In genomic region chrX:46544527-46544926, GRCh38 we compare ENCODE assay signal across 8 cellular contexts. TPM values are rescaled to one million over a fixed set of nuclear protein-coding genes. Genes with fewer than 3 reads are reported as not detected.
A peak's percentile ranks its signal among the peaks of the same experiment; 100 is the strongest.
DNase-seq lines count a peak whose midpoint lies in the region; ATAC-seq and TF ChIP-seq lines count a peak whose summit lies in the region.
"Not testable (repeated sequence)": the region's sequence is repeated elsewhere in the genome, so short reads cannot be mapped to it uniquely, and the experiment has no call there.

No MANE protein-coding gene starts in this region.

- H3K9me3 Mint-ChIP-seq in HFFc6; activated naive CD8-positive, alpha-beta T cell (ENCODE audit: low read depth); effector memory CD8-positive, alpha-beta T cell: not testable (repeated sequence)

- H3K4me2 ChIP-seq in neural cell (ENCODE audit: low read length), result not testable (repeated sequence)

- not testable (repeated sequence) for H4K20me1 ChIP-seq in neural cell (ENCODE audit: insufficient read depth)

- not testable (repeated sequence) for H3K9me3 ChIP-seq in BE2C; SJCRH30 (replicated peaks); iPS-18a (ENCODE audit: control insufficient read depth, low read depth, low read length); neural cell (ENCODE audit: low read length); stomach

- H3K4me3 ChIP-seq in BE2C (ENCODE audit: low read depth, low read length) (peak overlapping the region; percentile 90), SJCRH30 (peak overlapping the region; percentile 78), iPS-18a (ENCODE audit: low read length) (peak overlapping the region; percentile 86), neural cell (ENCODE audit: low read length) (peak overlapping the region; percentile 83), stomach (peak overlapping the region; percentile 65 to 75 (median 68))

- H3K27ac ChIP-seq in SJCRH30, result peak overlapping the region; percentile 82
- not testable (repeated sequence) for H3K27ac ChIP-seq in iPS-18a (ENCODE audit: low read length)
- peak overlapping the region; percentile 66 for H3K27ac ChIP-seq in neural cell (ENCODE audit: low read length)
- H3K27ac ChIP-seq in stomach, result peak overlapping the region in 4 of 5 donors; percentile 80 to 88 (median 86)

- not testable (repeated sequence) for H3K4me1 ChIP-seq in BE2C; SJCRH30; iPS-18a (ENCODE audit: control insufficient read depth, low read depth, low read length)
- peaks cover 0 to 28% (median 11%) of the 10 kb centered on the region in 4 donors for H3K4me1 ChIP-seq in stomach

- H3K36me3 ChIP-seq in BE2C; SJCRH30; neural cell (ENCODE audit: insufficient read depth, low read length): not testable (repeated sequence)
- H3K36me3 ChIP-seq in iPS-18a (ENCODE audit: control insufficient read depth, low read depth, low read length) (peaks cover 13% of the 10 kb centered on the region), stomach (peaks cover 0 to 14% (median 0%) of the 10 kb centered on the region in 4 donors)

- peaks cover 33% of the 10 kb centered on the region for H3K4me1 Mint-ChIP-seq in HFFc6 (ENCODE audit: low read depth)
- peaks cover 36% of the 10 kb centered on the region for H3K4me1 Mint-ChIP-seq in activated naive CD8-positive, alpha-beta T cell (ENCODE audit: low read depth)
- H3K4me1 Mint-ChIP-seq in effector memory CD8-positive, alpha-beta T cell (ENCODE audit: low read depth in 2 of 2), result not testable (repeated sequence)

- H3K27me3 Mint-ChIP-seq in HFFc6 (ENCODE audit: insufficient read depth); activated naive CD8-positive, alpha-beta T cell; effector memory CD8-positive, alpha-beta T cell: not testable (repeated sequence)

- TF ChIP-seq RAD21 in neural cell (conservative IDR thresholded peaks at IDR 0.05), result not testable (repeated sequence)

- H3K27ac Mint-ChIP-seq in HFFc6, result peak overlapping the region; percentile 96
- peak overlapping the region; percentile 95 for H3K27ac Mint-ChIP-seq in activated naive CD8-positive, alpha-beta T cell
- peak overlapping the region; percentile 92 to 98 for H3K27ac Mint-ChIP-seq in effector memory CD8-positive, alpha-beta T cell

- peaks cover 21% of the 10 kb centered on the region for H3K36me3 Mint-ChIP-seq in HFFc6 (ENCODE audit: low read depth)
- H3K36me3 Mint-ChIP-seq in activated naive CD8-positive, alpha-beta T cell, result not testable (repeated sequence)
- peaks cover 37% of the 10 kb centered on the region for H3K36me3 Mint-ChIP-seq in effector memory CD8-positive, alpha-beta T cell (ENCODE audit: insufficient read depth)

- intact Hi-C loops in stomach (cut with DNase I; ENCODE audit: low total_unique reads), result not testable (repeated sequence)

- not testable (repeated sequence) for TF ChIP-seq EP300 in neural cell (conservative IDR thresholded peaks at IDR 0.05; ENCODE audit: poor library complexity, severe bottlenecking); stomach (IDR thresholded peaks at IDR 0.05)

- WGBS in stomach, 5 donors, result 32 to 68% (median 45%) methylated on average over 6 to 7 of the region's 7 CpGs

- not testable (repeated sequence) for ATAC-seq in effector memory CD8-positive, alpha-beta T cell (replicated peaks)

- H3K9ac ChIP-seq in iPS-18a (ENCODE audit: low read length), result peak overlapping the region; percentile 90
- H3K9ac ChIP-seq in neural cell (ENCODE audit: low read length), result peak overlapping the region; percentile 74

- not testable (repeated sequence) for H2AFZ ChIP-seq in neural cell (ENCODE audit: low read depth, low read length)

- not testable (repeated sequence) for H3F3A ChIP-seq in neural cell (ENCODE audit: insufficient read depth, low read length, poor library complexity, severe bottlenecking)

- TF ChIP-seq POLR2A in stomach (IDR thresholded peaks at IDR 0.05), result not testable (repeated sequence)

- not testable (repeated sequence) for DNase-seq in BE2C; HFFc6; SJCRH30; effector memory CD8-positive, alpha-beta T cell; stomach

- H3K79me2 ChIP-seq in neural cell (replicated peaks; ENCODE audit: insufficient read depth, low read length), result peaks cover 14% of the 10 kb centered on the region

- H3K9me2 ChIP-seq in neural cell (ENCODE audit: insufficient read depth, low read length), result not testable (repeated sequence)

- not testable (repeated sequence) for TF ChIP-seq CTCF in BE2C (IDR thresholded peaks at IDR 0.05; ENCODE audit: low read depth, low read length); HFFc6 (IDR thresholded peaks at IDR 0.05); neural cell (IDR thresholded peaks at IDR 0.05; ENCODE audit: poor library complexity, severe bottlenecking); stomach (IDR thresholded peaks at IDR 0.05)

- not testable (repeated sequence) for H3K27me3 ChIP-seq in BE2C; SJCRH30; iPS-18a (ENCODE audit: control insufficient read depth, insufficient read depth, low read length); neural cell (ENCODE audit: insufficient read depth, low read depth, low read length); stomach

- peak overlapping the region; percentile 94 for H3K4me3 Mint-ChIP-seq in HFFc6
- peak overlapping the region; percentile 93 for H3K4me3 Mint-ChIP-seq in activated naive CD8-positive, alpha-beta T cell
- peak overlapping the region; percentile 90 to 95 for H3K4me3 Mint-ChIP-seq in effector memory CD8-positive, alpha-beta T cell

RNA-seq across cellular contexts. Expression of gene ZNF674, which starts 0.7 kb away (rescaled TPM):
- 1.7 TPM for polyA plus RNA-seq in BE2C (2012; ENCODE audit: insufficient read depth, insufficient read length, low read depth)
- total RNA-seq in HFFc6 (2021; fragmentation: NEBNext Ultra II Directional; extraction: Animal tissue kit (Norgen Biotek cat#: 25700)), result 1 to 10 TPM; 5.1 to 7.1 (median 6.5) TPM
- 1.7 and 3.3 TPM in 2 replicates for total RNA-seq in SJCRH30 (2014; rRNA removed; shearing (Covaris generic))
- polyA plus RNA-seq in neural cell (7.2 and 10.8 TPM in 2 replicates), stomach (under 1 TPM; 0.61 to 1.00 (median 0.65) TPM)
- polyA minus RNA-seq in neural cell, result 12.5 and 14.4 TPM in 2 replicates
- 10 to 100 TPM in 2 of 5 donors, 1 to 10 TPM in 3; 1.8 to 14.0 (median 8.1) TPM for total RNA-seq in stomach

RNA-seq across cellular contexts. Expression of gene CHST7, which starts 29.0 kb away (rescaled TPM):
- polyA plus RNA-seq in BE2C (2012; ENCODE audit: insufficient read depth, insufficient read length, low read depth), result not detected
- total RNA-seq in HFFc6 (2021; fragmentation: NEBNext Ultra II Directional; extraction: Animal tissue kit (Norgen Biotek cat#: 25700)), result 10 to 100 TPM; 16.1 to 17.8 (median 17.0) TPM
- total RNA-seq in SJCRH30 (2014; rRNA removed; shearing (Covaris generic)), result 3.4 and 3.6 TPM in 2 replicates
- polyA plus RNA-seq in neural cell, result 4.9 and 6.2 TPM in 2 replicates
- 4.4 and 5.0 TPM in 2 replicates for polyA minus RNA-seq in neural cell
- 10 to 100 TPM in 1 of 5 donors, 1 to 10 TPM in 3, under 1 TPM in 1; 0.29 to 10.1 (median 1.8) TPM for total RNA-seq in stomach
- polyA plus RNA-seq in stomach, result 1 to 10 TPM; 1.4 to 3.5 (median 2.4) TPM
